1 cellular context compared by ENCODE assay signal in genomic region chr6:25173951-25174474, GRCh38.
A peak's percentile ranks its signal among the peaks of the same experiment; 100 is the strongest.
TF ChIP-seq lines count a peak whose summit lies in the region.

No MANE protein-coding gene starts in this region.

TF ChIP-seq in SK-N-SH, 30 proteins besides CTCF, POLR2A, EP300 and RAD21 (continued from another document):
- no peak for TF ChIP-seq SMC3 (IDR thresholded peaks at IDR 0.05; ENCODE audit: low read depth, low read length)
- TF ChIP-seq NRF1 (IDR thresholded peaks at IDR 0.05; ENCODE audit: low read depth, low read length), result no peak
- peak; percentile 98 for TF ChIP-seq PBX3 (IDR thresholded peaks at IDR 0.05)
- no peak for TF ChIP-seq EZH2phosphoT487 (IDR thresholded peaks at IDR 0.05; ENCODE audit: borderline replicate concordance, low read depth)
- TF ChIP-seq ELF1 (IDR thresholded peaks at IDR 0.05), result peak; percentile 13; the same call in 1 of the 2 replicates
- TF ChIP-seq TEAD4 (IDR thresholded peaks at IDR 0.05; ENCODE audit: borderline replicate concordance, insufficient read depth), result peak; percentile 95
- TF ChIP-seq ZBTB33 (IDR thresholded peaks at IDR 0.05; ENCODE audit: borderline replicate concordance, low read depth), result peak; percentile 70; the same call in 1 of the 2 replicates
